12 cellular contexts compared by ENCODE assay signal in the genomic region with DNA sequence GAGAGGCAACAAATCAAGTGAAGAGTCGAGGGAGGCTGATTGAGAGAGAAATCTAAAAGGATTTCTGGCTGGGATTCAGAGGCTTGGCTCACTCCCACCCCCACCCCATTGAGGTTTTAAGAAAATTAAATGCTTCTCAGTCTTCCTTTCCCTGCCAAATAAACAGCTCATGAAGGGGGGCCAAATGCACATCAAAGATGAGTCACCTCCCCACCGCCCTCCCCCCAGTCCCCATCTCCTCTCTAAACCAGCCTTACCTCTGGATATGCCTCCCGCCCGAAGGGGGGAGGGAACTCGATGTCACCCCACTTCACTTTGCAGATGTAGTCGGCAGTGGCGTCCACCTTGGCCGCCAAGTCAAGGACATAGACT. TPM values are rescaled to one million over a fixed set of nuclear protein-coding genes. Genes with fewer than 3 reads are reported as not detected.
DNase-seq lines count a peak whose midpoint lies in the region; TF ChIP-seq lines count a peak whose summit lies in the region.
"Had no signal": no experiment of that assay in that cellular context is flagged by ENCODE, and none has a peak within 500 bp of the region (broad histone marks: within the 10 kb centered on the region; RNA-seq: fewer than 3 reads in every experiment).

No MANE protein-coding gene starts in this region.

- peaks cover 0 to 22% (median 0%) of the 10 kb centered on the region in 4 donors for H3K4me1 ChIP-seq in Peyer's patch
- H3K4me1 ChIP-seq in stomach, result peaks cover 0 to 15% (median 6%) of the 10 kb centered on the region in 4 donors
- H3K4me1 ChIP-seq: heart left ventricle, sigmoid colon had no signal

- WGBS in stomach, 5 donors, result 76 to 87% (median 79%) methylated on average over 6 to 8 of the region's 8 CpGs

- peak overlapping the region in 3 of 4 donors; percentile 14 to 61 (median 50) for H3K27ac ChIP-seq in Peyer's patch
- H3K27ac ChIP-seq in stomach, result peak overlapping the region in 4 of 5 donors; percentile 42 to 65 (median 55)
- H3K27ac ChIP-seq: heart left ventricle, sigmoid colon had no signal

- DNase-seq in GM04504 (ENCODE audit: low read depth) (peak; percentile 39), Peyer's patch (no peak), fibroblast of the aortic adventitia (ENCODE audit: low read depth) (peak; percentile 82), stomach (no peak), NCI-H345 treated with DMSO at 0.1 percent for 48 hours (lab: John Stamatoyannopoulos, UW; ENCODE audit: unreplicated experiment) (no peak), iPS-NIHi11 (ENCODE audit: low spot score) (no peak)
- DNase-seq in activated CD4-positive, alpha-beta T cell treated with anti-CD3 and anti-CD28 coated beads for 4 hours, result no peak
- DNase-seq: activated T-cell treated with anti-CD3 and anti-CD28 coated beads for 4 hours, GDM1, mesendoderm, sigmoid colon had no signal

- H3K36me3 ChIP-seq in Peyer's patch (peaks cover 0 to 86% (median 0%) of the 10 kb centered on the region in 3 donors), stomach (peaks cover 82 to 100% (median 100%) of the 10 kb centered on the region in 4 donors)

- no peaks in the 10 kb centered on the region for H3K9me3 ChIP-seq in Peyer's patch
- H3K9me3 ChIP-seq in stomach, result no peaks in the 10 kb centered on the region
- H3K9me3 ChIP-seq: heart left ventricle, sigmoid colon had no signal

- TF ChIP-seq CTCF in Peyer's patch (IDR thresholded peaks at IDR 0.05) (no peak), fibroblast of the aortic adventitia (IDR thresholded peaks at IDR 0.05; ENCODE audit: insufficient read depth, low read length) (no peak), stomach (IDR thresholded peaks at IDR 0.05) (no peak)

- TF ChIP-seq EP300 in stomach (IDR thresholded peaks at IDR 0.05), result no peak

- H3K27me3 ChIP-seq in Peyer's patch, result no peaks in the 10 kb centered on the region
- H3K27me3 ChIP-seq in stomach, result no peaks in the 10 kb centered on the region
- H3K27me3 ChIP-seq: heart left ventricle, sigmoid colon had no signal

- no peak overlapping the region for H3K4me3 ChIP-seq in Peyer's patch
- H3K4me3 ChIP-seq in fibroblast of the aortic adventitia (ENCODE audit: low read depth, low read length), result no peak overlapping the region
- H3K4me3 ChIP-seq in stomach, result no peak overlapping the region
- H3K4me3 ChIP-seq: heart left ventricle, sigmoid colon had no signal

- intact Hi-C loops in stomach (cut with DNase I; ENCODE audit: low total_unique reads), result no loop called here

- TF ChIP-seq POLR2A in Peyer's patch (IDR thresholded peaks at IDR 0.05) (no peak), stomach (IDR thresholded peaks at IDR 0.05) (no peak)

RNA-seq across cellular contexts. Expression of a gene that starts 11.6 kb away (rescaled TPM):
- total RNA-seq in Peyer's patch, result 100 to 1,000 TPM in 1 of 4 donors, 10 to 100 TPM in 3; 54.5 to 108 (median 74.0) TPM
- total RNA-seq in fibroblast of the aortic adventitia (ENCODE audit: low replicate concordance), result 64.1 and 159 TPM in 2 replicates
- 100 to 1,000 TPM in 1 of 5 donors, 10 to 100 TPM in 4; 29.8 to 121 (median 48.7) TPM for total RNA-seq in stomach
- polyA plus RNA-seq in stomach, result 10 to 100 TPM; 19.8 to 23.8 (median 23.5) TPM

RNA-seq across cellular contexts. Expression of a gene that starts 23.2 kb away (rescaled TPM):
- 1 to 10 TPM in 1 of 4 donors, not detected in 3; 2.1 TPM for total RNA-seq in Peyer's patch
- 0.16 and 1.2 TPM in 2 replicates for total RNA-seq in fibroblast of the aortic adventitia (ENCODE audit: low replicate concordance)
- 1 to 10 TPM in 1 of 5 donors, not detected in 4; 1.3 TPM for total RNA-seq in stomach
- polyA plus RNA-seq in stomach, result 1 to 10 TPM in 1 of 3 donors, under 1 TPM in 2; 0.78 to 2.1 (median 0.81) TPM

RNA-seq across cellular contexts. Expression of a gene that starts 41.9 kb away (rescaled TPM):
- 10 to 100 TPM in 1 of 4 donors, 1 to 10 TPM in 3; 7.4 to 10.5 (median 7.7) TPM for total RNA-seq in Peyer's patch
- 29.0 and 30.4 TPM in 2 replicates for total RNA-seq in fibroblast of the aortic adventitia (ENCODE audit: low replicate concordance)
- total RNA-seq in stomach, result 10 to 100 TPM in 3 of 5 donors, 1 to 10 TPM in 2; 1.8 to 26.4 (median 11.2) TPM
- polyA plus RNA-seq in stomach, result under 1 TPM; 0.43 to 0.87 (median 0.61) TPM

RNA-seq across cellular contexts. Expression of a gene that starts 59.4 kb away (rescaled TPM):
- total RNA-seq in Peyer's patch (10 to 100 TPM; 24.7 to 76.7 (median 43.4) TPM), fibroblast of the aortic adventitia (ENCODE audit: low replicate concordance) (64.3 and 84.2 TPM in 2 replicates), stomach (10 to 100 TPM; 21.0 to 47.2 (median 30.7) TPM)
- 10 to 100 TPM; 27.3 to 29.1 (median 29.0) TPM for polyA plus RNA-seq in stomach

Comparison
In these comparisons a context has a peak if more than half of its experiments do, and no peak if none do; other contexts are left out.
1. DNase-seq: peak in GM04504 (single experiment) and fibroblast of the aortic adventitia (single experiment); none in Peyer's patch (0 of 3), stomach (single experiment), NCI-H345 treated with DMSO at 0.1 percent for 48 hours (single experiment), iPS-NIHi11 (single experiment) and activated CD4-positive, alpha-beta T cell treated with anti-CD3 and anti-CD28 coated beads for 4 hours (0 of 2).